In the genomic region with DNA sequence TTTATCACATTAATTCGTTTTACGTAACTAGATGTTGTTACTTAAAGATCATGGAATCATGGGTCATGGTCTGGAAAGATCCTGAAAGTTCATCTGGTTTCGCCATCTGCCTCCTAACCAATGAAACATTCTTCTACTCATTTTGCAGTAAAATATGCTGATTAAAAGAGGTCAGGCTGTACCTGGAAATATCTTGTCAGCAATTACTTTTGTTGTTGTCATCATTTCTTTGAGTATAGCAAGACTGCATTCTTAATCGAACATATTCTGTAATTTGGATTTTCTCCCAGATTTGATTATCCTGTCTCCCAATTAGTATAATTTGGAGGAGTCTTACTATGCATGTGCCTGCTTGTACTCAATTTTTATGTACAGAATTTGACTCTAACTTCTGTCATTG, we compare ENCODE assay signal across 8 cellular contexts.
"Had no signal": no experiment of that assay in that cellular context is flagged by ENCODE, and none has a peak within 500 bp of the region (broad histone marks: within the 10 kb centered on the region; RNA-seq: fewer than 3 reads in every experiment).

No MANE protein-coding gene starts in this region.

- H3K4me3 ChIP-seq: GM12878 had no signal

- FAIRE-seq: G401.6, GM12878, GM12891, GM12892, GM18507, GM19239 had no signal

- DNase-seq: GDM1, GF-D8 had no signal

- ATAC-seq: GM12878 had no signal
